In genomic region chr6:85644374-85644762, GRCh38 we compare ENCODE assay signal across 8 cellular contexts. TPM values are rescaled to one million over a fixed set of nuclear protein-coding genes. Genes with fewer than 3 reads are reported as not detected.
DNase-seq lines count a peak whose midpoint lies in the region; ATAC-seq, FAIRE-seq and TF ChIP-seq lines count a peak whose summit lies in the region.

No MANE protein-coding gene starts in this region.

- H3K4me1 ChIP-seq in Peyer's patch (peaks cover 0 to 26% (median 5%) of the 10 kb centered on the region in 4 donors), fibroblast of lung (ENCODE audit: control insufficient read depth, extremely low read depth, insufficient read depth, low read length) (peaks cover 5% of the 10 kb centered on the region), sigmoid colon (peaks cover 0 to 37% (median 26%) of the 10 kb centered on the region in 4 donors)

- H3K4me3 ChIP-seq in Peyer's patch (peak overlapping the region; percentile 95 to 99 (median 98)), fibroblast of lung (replicated peaks in 1 of 4; ENCODE audit: control extremely low read depth in 1 of 4, insufficient read depth in 1 of 4, low read depth in 3 of 4, low read length in 4 of 4) (peak overlapping the region; percentile 33 to 73 (median 52)), sigmoid colon (peak overlapping the region; percentile 80 to 99 (median 87))

- peak overlapping the region; percentile 90 for H3K4me2 ChIP-seq in fibroblast of lung (ENCODE audit: extremely low read depth, insufficient read depth, low read length)

- no peaks in the 10 kb centered on the region for H4K20me1 ChIP-seq in fibroblast of lung (ENCODE audit: control insufficient read depth, extremely low read depth, insufficient read depth, low read length)

- TF ChIP-seq POLR2A in GM12891 (IDR thresholded peaks at IDR 0.05; ENCODE audit: low read depth, low read length) = no peak
- no peak for TF ChIP-seq POLR2A in Peyer's patch (IDR thresholded peaks at IDR 0.05)
- TF ChIP-seq POLR2A in sigmoid colon (IDR thresholded peaks at IDR 0.05) = no peak
- no peak for TF ChIP-seq POLR2A in GM18505 (IDR thresholded peaks at IDR 0.05; ENCODE audit: borderline replicate concordance, extremely low read depth, insufficient read depth, insufficient read length)

- H3K9me3 ChIP-seq in Peyer's patch (no peaks in the 10 kb centered on the region), fibroblast of lung (ENCODE audit: control insufficient read depth, insufficient read depth, low read depth, low read length) (no peaks in the 10 kb centered on the region), sigmoid colon (no peaks in the 10 kb centered on the region)

- H3K9ac ChIP-seq in fibroblast of lung (ENCODE audit: insufficient read depth, low read length) = peak overlapping the region; percentile 84

- DNase-seq in GM12891 (ENCODE audit: insufficient read length, low spot score) (no peak), Peyer's patch (no peak), fibroblast of lung (ENCODE audit: low read depth in 2 of 2) (no peak), sigmoid colon (no peak), NCI-H1694 treated with DMSO at 0.1 percent for 48 hours (lab: John Stamatoyannopoulos, UW) (no peak)

- peaks cover 0 to 4% (median 0%) of the 10 kb centered on the region in 3 donors for H3K36me3 ChIP-seq in Peyer's patch
- H3K36me3 ChIP-seq in fibroblast of lung (ENCODE audit: control insufficient read depth, insufficient read depth, low read length) = no peaks in the 10 kb centered on the region
- peaks cover 0 to 13% (median 3%) of the 10 kb centered on the region in 4 donors for H3K36me3 ChIP-seq in sigmoid colon

- no peak for TF ChIP-seq CTCF in Peyer's patch (IDR thresholded peaks at IDR 0.05)
- TF ChIP-seq CTCF in fibroblast of lung (conservative IDR thresholded peaks at IDR 0.05 in 1 of 2, IDR thresholded peaks at IDR 0.05 in 1 of 2; ENCODE audit: low read depth in 1 of 2, low read length in 2 of 2) = no peak
- no peak for TF ChIP-seq CTCF in sigmoid colon (IDR thresholded peaks at IDR 0.05)

- no peak for ATAC-seq in GM18505 (IDR thresholded peaks at IDR 0.05; ENCODE audit: unreplicated experiment)
- ATAC-seq in HG02981 (IDR thresholded peaks at IDR 0.05; ENCODE audit: unreplicated experiment) = no peak
- no peak for ATAC-seq in HG02623 (IDR thresholded peaks at IDR 0.05; ENCODE audit: unreplicated experiment)

- H3K27ac ChIP-seq in Peyer's patch = peak overlapping the region; percentile 95 to 100 (median 100)
- peak overlapping the region; percentile 86 for H3K27ac ChIP-seq in fibroblast of lung (ENCODE audit: insufficient read depth, low read length)
- H3K27ac ChIP-seq in sigmoid colon = peak overlapping the region; percentile 96 to 99 (median 98)

- peak overlapping the region; percentile 50 for H2AFZ ChIP-seq in fibroblast of lung (ENCODE audit: low read length)

- FAIRE-seq in GM12891 (lab: Jason Lieb, UNC) = peak; percentile 51

- intact Hi-C loops in sigmoid colon (cut with DNase I) = no loop called here

- no peaks in the 10 kb centered on the region for H3K27me3 ChIP-seq in Peyer's patch
- H3K27me3 ChIP-seq in fibroblast of lung (ENCODE audit: control insufficient read depth, insufficient read depth, low read length) = no peaks in the 10 kb centered on the region
- H3K27me3 ChIP-seq in sigmoid colon = no peaks in the 10 kb centered on the region

- TF ChIP-seq EP300 in sigmoid colon (IDR thresholded peaks at IDR 0.05) = no peak

- 0% methylated on average over 4 of the region's 4 CpGs for WGBS in sigmoid colon, 2 donors

- peaks cover 35% of the 10 kb centered on the region for H3K79me2 ChIP-seq in fibroblast of lung (ENCODE audit: control insufficient read depth, insufficient read depth, low read length)

TF ChIP-seq in GM12891, 5 proteins besides CTCF, POLR2A, EP300 and RAD21:
- TF ChIP-seq TAF1 (IDR thresholded peaks at IDR 0.05; ENCODE audit: low read depth, low read length) (no peak), PAX5 (IDR thresholded peaks at IDR 0.05; ENCODE audit: insufficient read depth, low read length, severe bottlenecking) (no peak), POU2F2 (IDR thresholded peaks at IDR 0.05; ENCODE audit: low read depth, low read length) (no peak), SPI1 (IDR thresholded peaks at IDR 0.05; ENCODE audit: low read depth, low read length) (no peak), POLR2AphosphoS5 (IDR thresholded peaks at IDR 0.05; ENCODE audit: low read depth, low read length) (no peak)
TF ChIP-seq in GM12891: peak in this region for 0.

RNA-seq across cellular contexts. Expression of gene SYNCRIP, which starts 1.7 kb away (rescaled TPM):
- 63.3 TPM for polyA plus RNA-seq in GM12891 (2012; ENCODE audit: low read depth, missing spikeins)
- total RNA-seq in Peyer's patch = 10 to 100 TPM; 32.4 to 52.8 (median 37.8) TPM
- 41.1 and 44.3 TPM in 2 replicates for total RNA-seq in fibroblast of lung
- polyA plus RNA-seq in fibroblast of lung = 29.2 and 37.7 TPM in 2 replicates
- polyA plus RNA-seq in fibroblast of lung (2012) = 113 and 147 TPM in 2 replicates
- 8.2 and 8.8 TPM in 2 replicates for polyA minus RNA-seq in fibroblast of lung (ENCODE audit: low replicate concordance)
- total RNA-seq in sigmoid colon = 10 to 100 TPM; 71.6 to 84.3 (median 77.5) TPM
- 10 to 100 TPM; 23.1 to 51.1 (median 24.6) TPM for polyA plus RNA-seq in sigmoid colon

RNA-seq across cellular contexts. Expression of gene SNX14, which starts 50.7 kb away (rescaled TPM):
- polyA plus RNA-seq in GM12891 (2012; ENCODE audit: low read depth, missing spikeins) = 38.7 TPM
- 100 to 1,000 TPM in 3 of 4 donors, 10 to 100 TPM in 1; 91.2 to 123 (median 103) TPM for total RNA-seq in Peyer's patch
- 121 and 182 TPM in 2 replicates for total RNA-seq in fibroblast of lung
- polyA plus RNA-seq in fibroblast of lung = 61.9 and 79.7 TPM in 2 replicates
- polyA plus RNA-seq in fibroblast of lung (2012) = 49.7 and 61.8 TPM in 2 replicates
- 8.2 and 10.8 TPM in 2 replicates for polyA minus RNA-seq in fibroblast of lung (ENCODE audit: low replicate concordance)
- 10 to 100 TPM; 52.4 to 94.2 (median 83.5) TPM for total RNA-seq in sigmoid colon
- 10 to 100 TPM; 12.9 to 61.1 (median 13.8) TPM for polyA plus RNA-seq in sigmoid colon
